20 cellular contexts compared by ENCODE assay signal in the genomic region with DNA sequence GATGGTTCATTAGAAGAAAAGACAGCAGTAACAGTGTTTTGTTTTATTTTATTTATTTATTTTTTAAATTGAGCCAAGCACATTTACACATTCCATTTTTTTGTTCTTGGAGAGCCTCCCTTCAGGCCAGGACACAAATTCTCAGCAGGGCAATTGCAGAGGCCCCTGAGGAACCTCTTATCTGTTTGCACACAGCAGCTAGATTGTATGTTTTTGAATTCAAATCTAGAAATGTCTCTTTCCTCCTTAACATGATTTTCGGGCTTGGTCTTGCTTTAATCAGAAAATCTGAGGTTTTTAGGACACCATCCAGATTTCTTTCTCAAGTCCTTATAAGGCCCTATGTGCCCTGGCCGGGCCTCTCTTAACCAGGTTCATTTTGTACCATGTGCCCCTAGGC.
DNase-seq lines count a peak whose midpoint lies in the region; ATAC-seq, FAIRE-seq and TF ChIP-seq lines count a peak whose summit lies in the region.
"Had no signal": no experiment of that assay in that cellular context is flagged by ENCODE, and none has a peak within 500 bp of the region (broad histone marks: within the 10 kb centered on the region; RNA-seq: fewer than 3 reads in every experiment).

No MANE protein-coding gene starts in this region.

- peaks cover 4% of the 10 kb centered on the region for H3K9me3 Mint-ChIP-seq in HFFc6
- no peaks in the 10 kb centered on the region for H3K9me3 Mint-ChIP-seq in activated CD4-positive, alpha-beta T cell treated with anti-CD3 and anti-CD28 coated beads, Interleukin-2, amount 10 ng/mL, durations not matched to agents 24 days and 14 days
- H3K9me3 Mint-ChIP-seq: H9 had no signal

- H3K9me1 ChIP-seq in K562 (ENCODE audit: control insufficient read depth, insufficient read depth, low read length): no peaks in the 10 kb centered on the region

- no TSS peak for BruUV-seq in K562 (replicated peaks; lab: Mats Ljungman, UMichigan)

- in situ Hi-C loops in K562 (cut with MboI): no loop called here

- H3K27ac Mint-ChIP-seq in HFFc6: peak overlapping the region; percentile 73
- H3K27ac Mint-ChIP-seq in activated CD4-positive, alpha-beta T cell treated with anti-CD3 and anti-CD28 coated beads, Interleukin-2, amount 10 ng/mL, durations not matched to agents 24 days and 14 days: no peak overlapping the region
- H3K27ac Mint-ChIP-seq: B cell; CD4-positive, alpha-beta memory T cell; H9 had no signal

- H3K36me3 ChIP-seq in BLaER1 (no peaks in the 10 kb centered on the region), K562 (ENCODE audit: control insufficient read depth, insufficient read depth, low read length) (no peaks in the 10 kb centered on the region), osteoblast (ENCODE audit: insufficient read depth, low read length) (peaks cover 3% of the 10 kb centered on the region)

- H3K27me3 Mint-ChIP-seq in HFFc6 (ENCODE audit: insufficient read depth): peaks cover 3% of the 10 kb centered on the region; the same call in 1 of the 2 replicates
- H3K27me3 Mint-ChIP-seq in activated CD4-positive, alpha-beta T cell treated with anti-CD3 and anti-CD28 coated beads, Interleukin-2, amount 10 ng/mL, durations not matched to agents 24 days and 14 days: no peaks in the 10 kb centered on the region
- H3K27me3 Mint-ChIP-seq: B cell; CD4-positive, alpha-beta memory T cell had no signal

- no peaks in the 10 kb centered on the region for H4K20me1 ChIP-seq in BLaER1
- H4K20me1 ChIP-seq in K562 (replicated peaks; ENCODE audit: control insufficient read depth, insufficient read depth, low read length): no peaks in the 10 kb centered on the region
- no peaks in the 10 kb centered on the region for H4K20me1 ChIP-seq in osteoblast (ENCODE audit: insufficient read depth, low read length)

- H3K4me3 Mint-ChIP-seq in HFFc6: peak overlapping the region; percentile 43; the same call in 1 of the 2 replicates
- no peak overlapping the region for H3K4me3 Mint-ChIP-seq in activated CD4-positive, alpha-beta T cell treated with anti-CD3 and anti-CD28 coated beads, Interleukin-2, amount 10 ng/mL, durations not matched to agents 24 days and 14 days
- H3K4me3 Mint-ChIP-seq: B cell; CD4-positive, alpha-beta memory T cell; H9 had no signal

- H3K4me1 ChIP-seq in BLaER1: peaks cover 30% of the 10 kb centered on the region
- no peaks in the 10 kb centered on the region for H3K4me1 ChIP-seq in K562 (replicated peaks in 1 of 2; ENCODE audit: control insufficient read depth in 2 of 2, insufficient read depth in 2 of 2, low read length in 2 of 2)
- peaks cover 48% of the 10 kb centered on the region for H3K4me1 ChIP-seq in osteoblast (ENCODE audit: insufficient read depth, low read length)

- no peak for TF ChIP-seq POLR2A in K562 (conservative IDR thresholded peaks at IDR 0.05)

- WGBS in K562 (ENCODE audit: insufficient coverage, low coverage, missing lambda C conversion rate): 22% methylated on average over 2 of the region's 2 CpGs

- ATAC-seq in K562: peak; percentile 57
- no peak for ATAC-seq in GM21515 (IDR thresholded peaks at IDR 0.05; ENCODE audit: unreplicated experiment)
- ATAC-seq: HepG2 had no signal

- H3K4me2 ChIP-seq in BLaER1 (peak overlapping the region; percentile 13; the same call in 1 of the 2 replicates), K562 (ENCODE audit: insufficient read depth, low read length) (no peak overlapping the region), osteoblast (ENCODE audit: insufficient read depth, low read length) (peak overlapping the region; percentile 16)

- no peaks in the 10 kb centered on the region; the same call in 2 of the 3 replicates for H3K79me2 ChIP-seq in K562 (ENCODE audit: control insufficient read depth, insufficient read depth, low read length)
- H3K79me2 ChIP-seq in osteoblast (ENCODE audit: insufficient read depth, low read length): peaks cover 81% of the 10 kb centered on the region

- no peak for DNase-seq in HFFc6
- no peak for DNase-seq in K562 (ENCODE audit: extremely low read depth in 1 of 4, low spot score in 3 of 4)
- DNase-seq in osteoblast (ENCODE audit: insufficient read length, low spot score, missing footprints): no peak
- DNase-seq in substantia nigra (lab: John Stamatoyannopoulos, UW): no peak
- DNase-seq in activated CD4-positive, alpha-beta T cell treated with anti-CD3 and anti-CD28 coated beads, Interleukin-2, amount 10 ng/mL, durations not matched to agents 24 days and 14 days: no peak
- DNase-seq in activated effector memory CD4-positive, alpha-beta T cell treated with anti-CD3 and anti-CD28 coated beads, Interleukin-2, amount 50 U/mL, for 16 hours: no peak
- DNase-seq: CD4-positive, alpha-beta memory T cell; DMS153; DMS79 treated with DMSO at 0.1 percent for 48 hours; GOT3; H9 had no signal

- CTCF ChIA-PET in K562 (lab: Yijun Ruan, JAX; ENCODE audit: low intra/inter-chr PET ratio): no interaction called here

- H3K4me3 ChIP-seq in BLaER1 (no peak overlapping the region), K562 (no peak overlapping the region), osteoblast (ENCODE audit: insufficient read depth, low read length) (no peak overlapping the region)

- peaks cover 29% of the 10 kb centered on the region for H3K36me3 Mint-ChIP-seq in HFFc6 (ENCODE audit: low read depth)
- no peaks in the 10 kb centered on the region for H3K36me3 Mint-ChIP-seq in activated CD4-positive, alpha-beta T cell treated with anti-CD3 and anti-CD28 coated beads, Interleukin-2, amount 10 ng/mL, durations not matched to agents 24 days and 14 days (ENCODE audit: low read depth)
- H3K36me3 Mint-ChIP-seq: CD4-positive, alpha-beta memory T cell had no signal

- H3K9me3 ChIP-seq in BLaER1 (no peaks in the 10 kb centered on the region), K562 (replicated peaks; ENCODE audit: control insufficient read depth, insufficient read depth, low read depth, low read length) (no peaks in the 10 kb centered on the region), osteoblast (ENCODE audit: low read depth, low read length) (peaks cover 3% of the 10 kb centered on the region)

- no peak for TF ChIP-seq RAD21 in K562 (CRISPR knock-in tag; conservative IDR thresholded peaks at IDR 0.05 in 1 of 2, IDR thresholded peaks at IDR 0.05 in 1 of 2)

- POLR2A ChIA-PET in K562 (lab: Yijun Ruan, JAX): no interaction called here

- TF ChIP-seq CTCF in HFFc6 (IDR thresholded peaks at IDR 0.05) (no peak), K562 (IDR thresholded peaks at IDR 0.05 in 2 of 3, conservative IDR thresholded peaks at IDR 0.05 in 1 of 3; ENCODE audit: insufficient read depth in 2 of 3, low read depth in 1 of 3, low read length in 3 of 3) (no peak), osteoblast (IDR thresholded peaks at IDR 0.05; ENCODE audit: extremely low read depth, low read depth, low read length) (no peak)

- H3K27me3 ChIP-seq in BLaER1: no peaks in the 10 kb centered on the region
- H3K27me3 ChIP-seq in K562 (ENCODE audit: control insufficient read depth in 2 of 2, insufficient read depth in 2 of 2, low read length in 2 of 2): no peaks in the 10 kb centered on the region
- no peaks in the 10 kb centered on the region for H3K27me3 ChIP-seq in osteoblast (ENCODE audit: insufficient read depth, low read length)

- no peak overlapping the region for H2AFZ ChIP-seq in K562 (ENCODE audit: low read depth, low read length)
- H2AFZ ChIP-seq in osteoblast (ENCODE audit: low read length): no peak overlapping the region

- no peak for FAIRE-seq in K562 (lab: Jason Lieb, UNC)
- FAIRE-seq: D721Med, G401.6, GM12891, HepG2, HTR-8/SVneo had no signal

- H3K4me1 Mint-ChIP-seq in HFFc6 (ENCODE audit: low read depth): peaks cover 92% of the 10 kb centered on the region
- H3K4me1 Mint-ChIP-seq in activated CD4-positive, alpha-beta T cell treated with anti-CD3 and anti-CD28 coated beads, Interleukin-2, amount 10 ng/mL, durations not matched to agents 24 days and 14 days: no peaks in the 10 kb centered on the region
- H3K4me1 Mint-ChIP-seq: B cell; CD4-positive, alpha-beta memory T cell had no signal

- H3K27ac ChIP-seq in BLaER1 (no peak overlapping the region), K562 (ENCODE audit: extremely low read depth, low read depth, low read length) (peak overlapping the region; percentile 19; the same call in 1 of the 3 replicates), osteoblast (ENCODE audit: low read depth, low read length) (peak overlapping the region; percentile 31), substantia nigra (ENCODE audit: low read depth, low read length, poor library complexity, severe bottlenecking) (no peak overlapping the region)
- H3K27ac ChIP-seq: C4-2B had no signal

- intact Hi-C loops in K562 (cut with micrococcal nuclease): no loop called here
- intact Hi-C loops in activated CD4-positive, alpha-beta T cell treated with anti-CD3 and anti-CD28 coated beads, Interleukin-2, amount 10 ng/mL, durations not matched to agents 24 days and 14 days (cut with micrococcal nuclease): no loop called here

- no peak for TF ChIP-seq EP300 in K562 (IDR thresholded peaks at IDR 0.05; ENCODE audit: low read length)

- H3K9ac ChIP-seq in BLaER1 (no peak overlapping the region), K562 (ENCODE audit: insufficient read depth in 1 of 2, low read depth in 2 of 2, low read length in 2 of 2) (no peak overlapping the region)

TF ChIP-seq in K562, 482 proteins besides CTCF, POLR2A, EP300 and RAD21:
- TF ChIP-seq FOXM1 (IDR thresholded peaks at IDR 0.05; ENCODE audit: low read depth): peak; percentile 64; the same call in 1 of the 2 replicates
- no peak for TF ChIP-seq FOXM1 (CRISPR knock-in tag; IDR thresholded peaks at IDR 0.05; ENCODE audit: low read depth)
- 0 out of 4 replicates have a peak, but pooled peaks of 1 of the 2 experiments have one; percentile 31 for TF ChIP-seq RCOR1 (IDR thresholded peaks at IDR 0.05; ENCODE audit: borderline replicate concordance in 1 of 2, low read depth in 2 of 2, low read length in 2 of 2)
- TF ChIP-seq MXI1 (IDR thresholded peaks at IDR 0.05; ENCODE audit: low read depth, low read length): no peak
- peak; percentile 45 to 61; a peak in 3 of 4 replicates for TF ChIP-seq KDM1A (IDR thresholded peaks at IDR 0.05)
- TF ChIP-seq, protein P1, sequence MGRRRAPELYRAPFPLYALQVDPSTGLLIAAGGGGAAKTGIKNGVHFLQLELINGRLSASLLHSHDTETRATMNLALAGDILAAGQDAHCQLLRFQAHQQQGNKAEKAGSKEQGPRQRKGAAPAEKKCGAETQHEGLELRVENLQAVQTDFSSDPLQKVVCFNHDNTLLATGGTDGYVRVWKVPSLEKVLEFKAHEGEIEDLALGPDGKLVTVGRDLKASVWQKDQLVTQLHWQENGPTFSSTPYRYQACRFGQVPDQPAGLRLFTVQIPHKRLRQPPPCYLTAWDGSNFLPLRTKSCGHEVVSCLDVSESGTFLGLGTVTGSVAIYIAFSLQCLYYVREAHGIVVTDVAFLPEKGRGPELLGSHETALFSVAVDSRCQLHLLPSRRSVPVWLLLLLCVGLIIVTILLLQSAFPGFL (CRISPR knock-in tag; IDR thresholded peaks at IDR 0.05): no peak
- TF ChIP-seq FOXJ2 (tag; IDR thresholded peaks at IDR 0.05): no peak
- no peak for TF ChIP-seq WHSC1 (IDR thresholded peaks at IDR 0.05; ENCODE audit: low read length)
- 0 out of 2 replicates have a peak, but pooled peaks have one; percentile 19 for TF ChIP-seq CBFA2T3 (IDR thresholded peaks at IDR 0.05)

Comparison
In these comparisons a context has a peak if more than half of its experiments do, and no peak if none do; other contexts are left out.
1. H3K27ac ChIP-seq: peak in K562 (single experiment) and osteoblast (single experiment); none in BLaER1 (single experiment) and substantia nigra (single experiment).